ENCODE assay signal across 8 cellular contexts in the genomic region with DNA sequence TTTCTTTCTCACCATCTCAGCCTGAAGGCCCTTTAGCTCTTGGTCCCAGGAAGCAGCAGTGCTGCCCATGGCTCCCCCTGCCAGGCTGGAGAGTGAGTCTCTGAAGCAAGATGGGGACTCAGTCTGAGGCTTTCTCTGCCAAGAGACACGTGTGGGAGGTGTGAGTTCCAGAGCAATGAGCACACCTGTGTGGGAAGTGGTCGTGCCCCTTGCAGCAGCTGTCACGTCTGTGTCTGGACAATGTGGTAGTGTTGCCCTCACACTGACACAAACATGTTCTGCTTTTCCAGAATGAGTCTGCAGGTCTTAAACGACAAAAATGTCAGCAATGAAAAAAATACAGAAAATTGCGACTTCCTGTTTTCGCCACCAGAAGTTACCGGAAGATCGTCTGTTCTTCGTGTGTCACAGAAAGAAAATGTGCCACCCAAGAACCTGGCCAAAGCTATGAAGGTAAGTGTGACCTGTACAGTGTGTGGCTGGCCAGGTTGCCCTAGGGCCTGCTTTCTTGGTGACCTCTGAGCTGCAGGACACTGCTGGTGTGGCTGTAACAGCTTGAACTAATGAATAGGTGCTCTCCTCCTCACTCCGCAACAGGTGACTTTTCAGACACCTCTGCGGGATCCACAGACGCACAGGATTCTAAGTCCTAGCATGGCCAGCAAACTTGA. TPM values are rescaled to one million over a fixed set of nuclear protein-coding genes. Genes with fewer than 3 reads are reported as not detected.
DNase-seq lines count a peak whose midpoint lies in the region; ATAC-seq and TF ChIP-seq lines count a peak whose summit lies in the region.

No MANE protein-coding gene starts in this region.

- peak overlapping the region; percentile 72 for H3K27ac ChIP-seq in colonic mucosa
- peak overlapping the region; percentile 78 to 100 (median 95) for H3K27ac ChIP-seq in spleen

- 17 to 56% (median 43%) methylated on average over 10 to 12 of the region's 12 CpGs for whole genome bisulfite sequencing in spleen, 5 donors

- peak overlapping the region; percentile 16 to 64 for H3K9ac ChIP-seq in colonic mucosa (ENCODE audit: low read depth in 2 of 2, low read length in 2 of 2)

- no peak for TF ChIP-seq CTCF in colonic mucosa (IDR thresholded peaks at IDR 0.05)
- peak in 1 of 11 experiments; percentile 8 for TF ChIP-seq CTCF in spleen (IDR thresholded peaks at IDR 0.05 in 8 of 11, conservative IDR thresholded peaks at IDR 0.05 in 3 of 11)

- ATAC-seq in GM18505 (IDR thresholded peaks at IDR 0.05; ENCODE audit: unreplicated experiment) (no peak), GM19452 (IDR thresholded peaks at IDR 0.05; ENCODE audit: unreplicated experiment) (no peak), HG03139 (IDR thresholded peaks at IDR 0.05; ENCODE audit: unreplicated experiment) (no peak)

- H3K27me3 ChIP-seq in colonic mucosa (no peaks in the 10 kb centered on the region), spleen (replicated peaks in 1 of 7) (no peaks in the 10 kb centered on the region)

- H3K4me3 ChIP-seq in colonic mucosa (no peak overlapping the region), spleen (peak overlapping the region in 7 of 8 donors; percentile 9 to 94 (median 63))

- H3K4me1 ChIP-seq in colonic mucosa (peaks cover 20% of the 10 kb centered on the region), spleen (peaks cover 45 to 93% (median 89%) of the 10 kb centered on the region in 6 donors)

- intact Hi-C loops in colonic mucosa (cut with DNase I) (loop anchor here (10.0 kb wide), 1 partner anchor 368 kb away; no protein-coding TSS in a partner anchor), spleen (cut with DNase I; ENCODE audit: low total_unique reads) (no loop called here)

- TF ChIP-seq POLR2A in GM18505 (IDR thresholded peaks at IDR 0.05; ENCODE audit: borderline replicate concordance, extremely low read depth, insufficient read depth, insufficient read length), result peak; percentile 30
- TF ChIP-seq POLR2A in spleen (IDR thresholded peaks at IDR 0.05), result no peak

- no peaks in the 10 kb centered on the region for H3K9me3 ChIP-seq in colonic mucosa
- no peaks in the 10 kb centered on the region for H3K9me3 ChIP-seq in spleen

- DNase-seq in T follicular helper cell (ENCODE audit: low read depth) (peak; percentile 31), colonic mucosa (no peak), spleen (peak; percentile 90), NCI-H2029 treated with DMSO at 0.1 percent for 48 hours (lab: John Stamatoyannopoulos, UW) (no peak), NCI-H1105 (lab: John Stamatoyannopoulos, UW) (no peak)

- H3K36me3 ChIP-seq in colonic mucosa (no peaks in the 10 kb centered on the region), spleen (peaks cover 0 to 50% (median 12%) of the 10 kb centered on the region in 6 donors)

RNA-seq across cellular contexts. Expression of a gene that starts 1.9 kb away (rescaled TPM):
- total RNA-seq in colonic mucosa (10 to 100 TPM; 20.6 to 99.7 TPM), spleen (10 to 100 TPM; 33.3 to 84.4 (median 56.5) TPM)
- polyA plus RNA-seq in spleen, result 10 to 100 TPM; 49.7 to 56.6 (median 50.3) TPM

RNA-seq across cellular contexts. Expression of a gene that starts 2.1 kb away (rescaled TPM):
- 10 to 100 TPM; 37.9 to 53.2 TPM for total RNA-seq in colonic mucosa
- 10 to 100 TPM; 24.2 to 51.0 (median 34.7) TPM for total RNA-seq in spleen
- polyA plus RNA-seq in spleen, result 10 to 100 TPM; 17.2 to 32.7 (median 21.9) TPM

RNA-seq across cellular contexts. Expression of a gene that starts 11.1 kb away (rescaled TPM):
- total RNA-seq in colonic mucosa (10 to 100 TPM; 30.1 to 56.9 TPM), spleen (10 to 100 TPM; 29.0 to 52.0 (median 34.4) TPM)
- 10 to 100 TPM; 24.0 to 41.9 (median 35.0) TPM for polyA plus RNA-seq in spleen

RNA-seq across cellular contexts. Expression of a gene that starts 39.2 kb away (rescaled TPM):
- total RNA-seq in colonic mucosa (1 to 10 TPM in 1 of 2 donors, under 1 TPM in 1; 0.86 to 1.5 TPM), spleen (1 to 10 TPM in 6 of 7 donors, under 1 TPM in 1; 0.60 to 4.3 (median 1.9) TPM)
- 1 to 10 TPM; 1.2 to 2.7 (median 2.4) TPM for polyA plus RNA-seq in spleen

Comparison
In these comparisons a context has a peak if more than half of its experiments do, and no peak if none do; other contexts are left out.
1. DNase-seq: peak in T follicular helper cell (single experiment) and spleen (single experiment); none in colonic mucosa (single experiment), NCI-H2029 treated with DMSO at 0.1 percent for 48 hours (single experiment) and NCI-H1105 (single experiment).